In the genomic region with DNA sequence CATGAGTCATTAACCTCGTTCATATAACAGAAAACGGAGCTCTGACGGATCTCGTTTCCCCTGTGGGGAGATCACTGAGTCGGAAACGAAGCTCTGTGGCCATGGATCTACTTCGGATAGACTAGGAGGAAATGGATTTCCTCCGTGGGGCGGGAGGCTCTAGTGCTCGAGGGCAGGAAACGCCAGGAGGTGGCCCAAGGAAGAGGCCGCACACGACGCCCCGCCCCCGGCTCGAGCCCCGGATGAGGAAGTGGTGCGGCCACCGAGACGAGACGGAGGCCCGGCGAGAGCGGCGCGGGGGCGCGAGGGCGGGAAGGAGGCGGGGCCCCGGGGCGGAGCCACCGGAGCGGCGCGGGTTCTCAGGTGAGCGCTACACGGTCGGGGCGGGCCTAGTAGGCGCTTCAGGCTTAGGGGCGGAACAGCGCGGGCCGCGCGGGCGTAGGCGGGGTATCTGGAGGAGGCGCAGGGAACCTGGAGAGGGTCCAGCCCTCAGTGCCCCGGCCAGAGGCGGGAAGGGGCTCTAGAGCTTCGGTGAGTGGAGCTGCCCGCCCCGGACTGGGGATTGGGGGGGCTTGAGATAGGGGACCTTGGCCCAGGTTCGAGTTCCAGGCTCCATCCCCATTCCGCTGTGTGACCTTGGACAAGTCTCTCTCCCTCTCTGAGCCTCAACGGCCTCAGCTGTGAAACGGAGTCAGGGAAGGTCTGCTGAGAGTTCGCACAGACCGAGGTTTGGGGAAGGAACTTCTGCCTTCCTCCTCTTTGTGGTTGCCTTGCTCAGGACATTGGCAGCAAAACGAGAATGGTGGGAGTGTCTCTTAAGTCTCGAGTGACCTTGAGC, we compare ENCODE assay signal across 8 cellular contexts. TPM values are rescaled to one million over a fixed set of nuclear protein-coding genes. Genes with fewer than 3 reads are reported as not detected.
DNase-seq lines count a peak whose midpoint lies in the region; ATAC-seq and TF ChIP-seq lines count a peak whose summit lies in the region.

A gene (plus strand): TSS at position 386 of the 838 bp plus-strand sequence. CDS start 903 bp downstream, outside the sequence.

- H3K4me3 ChIP-seq in CD4-positive, alpha-beta memory T cell (ENCODE audit: low read length in 2 of 2): peak within 1 kb of the TSS; percentile 63 to 76
- H3K4me3 ChIP-seq in ectodermal cell (ENCODE audit: insufficient read depth, low read depth, low read length): peak within 1 kb of the TSS; percentile 53
- H3K4me3 ChIP-seq in lower lobe of right lung: peak within 1 kb of the TSS; percentile 81

- peak; percentile 94 to 99 (median 97) for DNase-seq in CD4-positive, alpha-beta memory T cell
- peak; percentile 72 for DNase-seq in HS-27A (ENCODE audit: low read depth)
- DNase-seq in NK-92 (lab: John Stamatoyannopoulos, UW; ENCODE audit: unreplicated experiment): peak; percentile 24
- peak; percentile 79 to 94 for DNase-seq in activated CD8-positive, alpha-beta memory T cell treated with anti-CD3 and anti-CD28 coated beads for 1 hour (ENCODE audit: extremely low read depth in 1 of 2, low read depth in 1 of 2)
- peak; percentile 97 for DNase-seq in lower lobe of right lung
- DNase-seq in stimulated activated CD4-positive, alpha-beta T cell treated with anti-CD3 and anti-CD28 coated beads, TNF-alpha, amount 100 ng/mL, for 24 hours (ENCODE audit: low read depth in 3 of 3): peak; percentile 87 to 96 (median 93)

- H3K4me3 Mint-ChIP-seq in CD4-positive, alpha-beta memory T cell: peak within 1 kb of the TSS; percentile 74 to 96 (median 92)

- intact Hi-C loops in CD4-positive, alpha-beta memory T cell (cut with micrococcal nuclease): loop anchor here (1.0 to 10.0 kb wide), 5 partner anchors 92 to 721 kb away; a partner anchor contains a TSS
- intact Hi-C loops in lower lobe of right lung (cut with DNase I): no loop called here

- no peaks in the 10 kb centered on the region for H3K27me3 ChIP-seq in CD4-positive, alpha-beta memory T cell (ENCODE audit: insufficient read depth, low read length)
- H3K27me3 ChIP-seq in ectodermal cell (ENCODE audit: control insufficient read depth, insufficient read depth, low read length, poor library complexity, severe bottlenecking) (no peaks in the 10 kb centered on the region), lower lobe of right lung (ENCODE audit: low read depth) (no peaks in the 10 kb centered on the region)

- peak within 1 kb of the TSS; percentile 89 to 100 (median 99) for H3K27ac Mint-ChIP-seq in CD4-positive, alpha-beta memory T cell

- no peaks in the 10 kb centered on the region for H3K36me3 ChIP-seq in CD4-positive, alpha-beta memory T cell (ENCODE audit: insufficient read depth, low read length)
- H3K36me3 ChIP-seq in ectodermal cell (ENCODE audit: control insufficient read depth, insufficient read depth, low read length) (no peaks in the 10 kb centered on the region), lower lobe of right lung (peaks cover 13% of the 10 kb centered on the region)

- H3K4me1 Mint-ChIP-seq in CD4-positive, alpha-beta memory T cell: peaks cover 27 to 52% (median 37%) of the 10 kb centered on the region in 4 donors

- POLR2A ChIA-PET in CD4-positive, alpha-beta memory T cell (lab: Charles Lee; ENCODE audit: partially characterized antibody): interaction anchor here (0.6 to 2.7 kb wide), 11 partner anchors 9 to 832 kb away, joined by 3 to 27 read pairs (median 4); a partner anchor contains a TSS

- ATAC-seq in GM19463 (IDR thresholded peaks at IDR 0.05; ENCODE audit: unreplicated experiment): peak; percentile 67
- peak; percentile 92 to 95 for ATAC-seq in lower lobe of right lung

- peaks cover 0 to 3% (median 0%) of the 10 kb centered on the region in 8 donors for H3K9me3 Mint-ChIP-seq in CD4-positive, alpha-beta memory T cell

- H3K9me3 ChIP-seq in CD4-positive, alpha-beta memory T cell (ENCODE audit: control insufficient read depth in 1 of 2, low read length in 2 of 2): no peaks in the 10 kb centered on the region
- no peaks in the 10 kb centered on the region for H3K9me3 ChIP-seq in ectodermal cell (ENCODE audit: control insufficient read depth, low read length)
- no peaks in the 10 kb centered on the region for H3K9me3 ChIP-seq in lower lobe of right lung

- CTCF ChIA-PET in CD4-positive, alpha-beta memory T cell (lab: Charles Lee; ENCODE audit: partially characterized antibody): interaction anchor here (1.1 to 3.0 kb wide), 2 partner anchors 89 to 92 kb away, joined by 5 to 17 read pairs; a partner anchor contains a TSS

- H3K27me3 Mint-ChIP-seq in CD4-positive, alpha-beta memory T cell: no peaks in the 10 kb centered on the region

- no peak for TF ChIP-seq CTCF in lower lobe of right lung (IDR thresholded peaks at IDR 0.05)

- peaks cover 0 to 16% of the 10 kb centered on the region in 2 donors for H3K36me3 Mint-ChIP-seq in CD4-positive, alpha-beta memory T cell

- 2% methylated on average over 64 of the region's 64 CpGs for WGBS in ectodermal cell, 2 experiments

- H3K4me1 ChIP-seq in CD4-positive, alpha-beta memory T cell (ENCODE audit: insufficient read depth, low read length): peaks cover 33% of the 10 kb centered on the region
- peaks cover 16% of the 10 kb centered on the region for H3K4me1 ChIP-seq in ectodermal cell (ENCODE audit: control insufficient read depth, insufficient read depth, low read length)
- peaks cover 32% of the 10 kb centered on the region for H3K4me1 ChIP-seq in lower lobe of right lung

- peak within 1 kb of the TSS; percentile 87 for H3K27ac ChIP-seq in CD4-positive, alpha-beta memory T cell (ENCODE audit: low read depth, low read length)
- H3K27ac ChIP-seq in ectodermal cell (ENCODE audit: insufficient read depth, low read depth, low read length, poor library complexity, severe bottlenecking): peak within 1 kb of the TSS; percentile 94
- peak within 1 kb of the TSS; percentile 96 for H3K27ac ChIP-seq in lower lobe of right lung

RNA-seq across cellular contexts. Expression of the gene that starts here (rescaled TPM):
- 10 to 100 TPM; 52.3 to 54.4 TPM for total RNA-seq in CD4-positive, alpha-beta memory T cell
- polyA plus RNA-seq in CD4-positive, alpha-beta memory T cell: 10 to 100 TPM in 1 of 2 donors, 1 to 10 TPM in 1; 3.9 to 11.7 TPM
- polyA plus RNA-seq in ectodermal cell (2013, experiment 1 of 4): 16.8 TPM
- 18.7 TPM for polyA plus RNA-seq in ectodermal cell (2013, experiment 2 of 4)
- polyA plus RNA-seq in ectodermal cell (2013, experiment 3 of 4): 11.2 TPM
- polyA plus RNA-seq in ectodermal cell (2013, experiment 4 of 4): 14.1 TPM
- total RNA-seq in lower lobe of right lung: 29.0 TPM

Comparison
In these comparisons a context has a peak if more than half of its experiments do, and no peak if none do; other contexts are left out.
1. Peak in every context shown above with its lines: DNase-seq, ATAC-seq, H3K4me3 ChIP-seq and H3K27ac ChIP-seq.
2. DNase-seq: peak in every context shown above with its lines; median percentile 97 in CD4-positive, alpha-beta memory T cell; 97 in lower lobe of right lung; 93 in stimulated activated CD4-positive, alpha-beta T cell treated with anti-CD3 and anti-CD28 coated beads, TNF-alpha, amount 100 ng/mL, for 24 hours; 86 in activated CD8-positive, alpha-beta memory T cell treated with anti-CD3 and anti-CD28 coated beads for 1 hour; 72 in HS-27A; 24 in NK-92.